Comparison of ENCODE assay signal across 8 cellular contexts in genomic region chr13:36919833-36920611, GRCh38. TPM values are rescaled to one million over a fixed set of nuclear protein-coding genes. Genes with fewer than 3 reads are reported as not detected.
DNase-seq lines count a peak whose midpoint lies in the region; ATAC-seq, FAIRE-seq and TF ChIP-seq lines count a peak whose summit lies in the region.

Gene SMAD9 (minus strand): TSS chr13:36920238. CDS start chr13:36879689, 40,549 bp downstream.

- H3K4me3 ChIP-seq in endothelial cell of umbilical vein (replicated peaks in 1 of 3; ENCODE audit: insufficient read depth in 1 of 3, low read depth in 1 of 3, low read length in 3 of 3) (peak within 1 kb of the TSS; percentile 82 to 97 (median 92)), mesenchymal stem cell (ENCODE audit: insufficient read depth in 1 of 2, low read depth in 1 of 2, low read length in 2 of 2) (peak within 1 kb of the TSS; percentile 67 to 84), testis (peak within 1 kb of the TSS; percentile 67 to 73)

- intact Hi-C loops in endothelial cell of umbilical vein (cut with micrococcal nuclease), result loop anchor here (2.0 kb wide), 2 partner anchors 61 to 79 kb away; partner anchors contain the start of gene ALG5
- intact Hi-C loops in testis (cut with DNase I; ENCODE audit: low total_unique reads), result no loop called here

- H3K27ac ChIP-seq in endothelial cell of umbilical vein (ENCODE audit: insufficient read depth, low read depth, low read length) (peak within 1 kb of the TSS; percentile 69), mesenchymal stem cell (ENCODE audit: low read length, poor library complexity, severe bottlenecking) (no peak within 1 kb of the TSS), testis (peak within 1 kb of the TSS; percentile 55 to 68)

- WGBS in mesenchymal stem cell, result 2% methylated on average over 35 of the region's 102 CpGs
- 1 to 3% methylated on average over 16 to 45 of the region's 102 CpGs for WGBS in testis, 2 donors

- no peak within 1 kb of the TSS for H2AK5ac ChIP-seq in mesenchymal stem cell (ENCODE audit: low read length, severe bottlenecking)

- CTCF ChIA-PET in endothelial cell of umbilical vein (lab: Charles Lee), result interaction anchor here (1.0 to 1.4 kb wide), 4 partner anchors 21 to 62 kb away, joined by 3 to 8 read pairs (median 4); no protein-coding TSS in a partner anchor

- BruUV-seq in endothelial cell of umbilical vein (replicated peaks; lab: Mats Ljungman, UMichigan), result no TSS peak

- dilution Hi-C loops in endothelial cell of umbilical vein (cut with MboI; ENCODE audit: extremely low pct_ligation_motif_present, low sequenced_read_pairs), result no loop called here

- no peaks in the 10 kb centered on the region for H3K36me3 ChIP-seq in endothelial cell of umbilical vein (ENCODE audit: control insufficient read depth in 2 of 2, extremely low read depth in 1 of 2, insufficient read depth in 2 of 2, low read length in 2 of 2)
- H3K36me3 ChIP-seq in mesenchymal stem cell (ENCODE audit: control insufficient read depth in 1 of 2, insufficient read depth in 2 of 2, low read depth in 1 of 2, low read length in 2 of 2), result no peaks in the 10 kb centered on the region
- no peaks in the 10 kb centered on the region for H3K36me3 ChIP-seq in testis (ENCODE audit: low read depth, missing control alignments)

- ATAC-seq in GM21390 (IDR thresholded peaks at IDR 0.05; ENCODE audit: unreplicated experiment) (peak; percentile 80), T-helper 17 cell (peak; percentile 44)

- DNase-seq in DMS53 treated with DMSO at 0.1 percent for 48 hours (lab: John Stamatoyannopoulos, UW; ENCODE audit: unreplicated experiment) (peak; percentile 17), LoVo (ENCODE audit: low spot score) (peak; percentile 29), T-helper 17 cell (no peak), endothelial cell of umbilical vein (ENCODE audit: low read depth, low spot score) (peak; percentile 58), mesenchymal stem cell (peak; percentile 72), testis (peak; percentile 86), SKM-1 treated with dmso at 0.1 percent for 144 hours (lab: John Stamatoyannopoulos, UW; ENCODE audit: unreplicated experiment) (no peak)

- peak within 1 kb of the TSS; percentile 87 for H4K91ac ChIP-seq in mesenchymal stem cell (ENCODE audit: low read length)

- H2BK12ac ChIP-seq in mesenchymal stem cell (ENCODE audit: low read length in 2 of 2), result peak within 1 kb of the TSS in 1 of 2 experiments; percentile 97

- peak within 1 kb of the TSS; percentile 88 for H3K4me2 ChIP-seq in endothelial cell of umbilical vein (ENCODE audit: insufficient read depth, low read length)
- H3K4me2 ChIP-seq in mesenchymal stem cell (ENCODE audit: low read length, poor library complexity, severe bottlenecking), result peak within 1 kb of the TSS; percentile 98

- H3K4me1 Mint-ChIP-seq in T-helper 17 cell, result peaks cover 8% of the 10 kb centered on the region

- TF ChIP-seq CTCF in endothelial cell of umbilical vein (IDR thresholded peaks at IDR 0.05; ENCODE audit: extremely low read depth in 1 of 2, insufficient read depth in 1 of 2, low read depth in 1 of 2, low read length in 2 of 2) (no peak), testis (IDR thresholded peaks at IDR 0.05) (no peak)

- H3K4ac ChIP-seq in mesenchymal stem cell (ENCODE audit: low read depth in 1 of 2, low read length in 2 of 2), result peak within 1 kb of the TSS; percentile 10 to 16

- H3K18ac ChIP-seq in mesenchymal stem cell (ENCODE audit: low read depth in 1 of 2, low read length in 2 of 2), result peak within 1 kb of the TSS; percentile 75 to 76

- H4K8ac ChIP-seq in mesenchymal stem cell (ENCODE audit: low read length), result peak within 1 kb of the TSS; percentile 27

- POLR2A ChIA-PET in endothelial cell of umbilical vein (lab: Charles Lee), result no interaction called here

- peaks cover 72% of the 10 kb centered on the region for H3K27me3 Mint-ChIP-seq in T-helper 17 cell

- H4K20me1 ChIP-seq in endothelial cell of umbilical vein (replicated peaks; ENCODE audit: control insufficient read depth, extremely low read depth, insufficient read depth, low read length), result no peaks in the 10 kb centered on the region

- H3K9me1 ChIP-seq in endothelial cell of umbilical vein (replicated peaks; ENCODE audit: control insufficient read depth, extremely low read depth, insufficient read depth, low read length), result no peaks in the 10 kb centered on the region

- H3K36me3 Mint-ChIP-seq in T-helper 17 cell (ENCODE audit: low read depth), result no peaks in the 10 kb centered on the region

- peak within 1 kb of the TSS in 1 of 2 experiments; percentile 56 for H3K23ac ChIP-seq in mesenchymal stem cell (ENCODE audit: low read length in 2 of 2)

- H3K79me1 ChIP-seq in mesenchymal stem cell (replicated peaks; ENCODE audit: low read length, poor library complexity, severe bottlenecking), result no peaks in the 10 kb centered on the region

- H3K4me1 ChIP-seq in endothelial cell of umbilical vein (ENCODE audit: control insufficient read depth, extremely low read depth, insufficient read depth, low read length), result peaks cover 11% of the 10 kb centered on the region
- H3K4me1 ChIP-seq in mesenchymal stem cell (ENCODE audit: control insufficient read depth, insufficient read depth, low read depth, low read length), result peaks cover 7% of the 10 kb centered on the region
- H3K4me1 ChIP-seq in testis, result no peaks in the 10 kb centered on the region

- H3K9ac ChIP-seq in endothelial cell of umbilical vein (replicated peaks; ENCODE audit: extremely low read depth, insufficient read depth, low read length) (peak within 1 kb of the TSS; percentile 89), mesenchymal stem cell (ENCODE audit: low read length) (peak within 1 kb of the TSS; percentile 66)

- no peak within 1 kb of the TSS for H3K27ac Mint-ChIP-seq in T-helper 17 cell

- peak within 1 kb of the TSS; percentile 80 for H2BK15ac ChIP-seq in mesenchymal stem cell (ENCODE audit: low read depth, poor library complexity, severe bottlenecking)

- H2AFZ ChIP-seq in endothelial cell of umbilical vein (ENCODE audit: low read depth, low read length) (peak within 1 kb of the TSS; percentile 94), mesenchymal stem cell (ENCODE audit: low read depth, low read length) (peak within 1 kb of the TSS; percentile 58)

- peak within 1 kb of the TSS; percentile 83 for H3K4me3 Mint-ChIP-seq in T-helper 17 cell

- no peak within 1 kb of the TSS for H2BK5ac ChIP-seq in mesenchymal stem cell (ENCODE audit: low read depth, low read length, poor library complexity, severe bottlenecking)

- H3K79me2 ChIP-seq in endothelial cell of umbilical vein (ENCODE audit: control insufficient read depth, insufficient read depth, low read length), result peaks cover 11% of the 10 kb centered on the region

- peak within 1 kb of the TSS in 1 of 2 experiments; percentile 79 for H3K14ac ChIP-seq in mesenchymal stem cell (ENCODE audit: low read length in 2 of 2)

- H3K27me3 ChIP-seq in endothelial cell of umbilical vein (ENCODE audit: control insufficient read depth in 2 of 2, insufficient read depth in 2 of 2, low read length in 2 of 2) (no peaks in the 10 kb centered on the region), mesenchymal stem cell (ENCODE audit: control insufficient read depth in 1 of 2, insufficient read depth in 1 of 2, low read length in 2 of 2) (peaks cover 0 to 4% of the 10 kb centered on the region in 2 experiments), testis (no peaks in the 10 kb centered on the region)

- H3K9me3 ChIP-seq in T-helper 17 cell (ENCODE audit: control insufficient read depth, low read length, poor library complexity, severe bottlenecking), result no peaks in the 10 kb centered on the region
- H3K9me3 ChIP-seq in endothelial cell of umbilical vein (replicated peaks; ENCODE audit: control insufficient read depth, insufficient read depth, low read length), result no peaks in the 10 kb centered on the region
- no peaks in the 10 kb centered on the region for H3K9me3 ChIP-seq in mesenchymal stem cell (ENCODE audit: control insufficient read depth, low read length)
- no peaks in the 10 kb centered on the region for H3K9me3 ChIP-seq in testis

- FAIRE-seq in endothelial cell of umbilical vein (lab: Jason Lieb, UNC), result no peak

- peak within 1 kb of the TSS; percentile 93 for H2BK120ac ChIP-seq in mesenchymal stem cell (ENCODE audit: low read depth, low read length)

- TF ChIP-seq POLR2A in endothelial cell of umbilical vein (IDR thresholded peaks at IDR 0.05; ENCODE audit: low read depth, low read length) (no peak), testis (IDR thresholded peaks at IDR 0.05) (no peak)

TF ChIP-seq in endothelial cell of umbilical vein, 7 proteins besides CTCF, POLR2A, EP300 and RAD21:
- TF ChIP-seq EZH2 (IDR thresholded peaks at IDR 0.05; ENCODE audit: borderline replicate concordance, low read depth, low read length, severe bottlenecking) (no peak), MAX (IDR thresholded peaks at IDR 0.05; ENCODE audit: insufficient read depth, insufficient read length) (no peak), MYC (IDR thresholded peaks at IDR 0.05; ENCODE audit: low read depth, low read length) (no peak), POLR2AphosphoS5 (IDR thresholded peaks at IDR 0.05; ENCODE audit: insufficient read depth, low read depth, low read length) (peak; percentile 39), JUN (IDR thresholded peaks at IDR 0.05; ENCODE audit: borderline replicate concordance, insufficient read depth, insufficient read length, low read depth) (no peak), GATA2 (IDR thresholded peaks at IDR 0.05; ENCODE audit: insufficient read depth, insufficient read length, low read depth, low read length) (no peak), FOS (IDR thresholded peaks at IDR 0.05; ENCODE audit: borderline replicate concordance, insufficient read depth, low read length) (no peak)

RNA-seq across cellular contexts. Expression of gene SMAD9, which starts in this region (rescaled TPM):
- total RNA-seq in T-helper 17 cell, result not detected
- total RNA-seq in endothelial cell of umbilical vein, result 4.2 and 4.5 TPM in 2 replicates
- polyA plus RNA-seq in endothelial cell of umbilical vein, result 1.9 and 2.2 TPM in 2 replicates
- 2.3 and 2.5 TPM in 2 replicates for polyA plus RNA-seq in endothelial cell of umbilical vein (2011; cell fraction: cytosol; rRNA removed)
- polyA plus RNA-seq in endothelial cell of umbilical vein (2011; cell fraction: nucleus; rRNA removed), result 4.4 and 4.6 TPM in 2 replicates
- polyA plus RNA-seq in endothelial cell of umbilical vein (2012), result 6.0 and 6.6 TPM in 2 replicates
- 4.0 and 4.9 TPM in 2 replicates for polyA minus RNA-seq in endothelial cell of umbilical vein
- polyA minus RNA-seq in endothelial cell of umbilical vein (2011; cell fraction: cytosol; rRNA and poly(A)+ RNA removed), result not detected
- polyA minus RNA-seq in endothelial cell of umbilical vein (2011; cell fraction: nucleus; rRNA and poly(A)+ RNA removed), result 3.7 and 4.1 TPM in 2 replicates
- 4.9 TPM for polyA plus RNA-seq in mesenchymal stem cell (2013, experiment 1 of 2)
- polyA plus RNA-seq in mesenchymal stem cell (2013, experiment 2 of 2), result 5.0 TPM
- 10 to 100 TPM; 10.9 to 11.3 TPM for total RNA-seq in testis
- polyA plus RNA-seq in testis (ENCODE audit: insufficient read depth, low read depth, low replicate concordance), result 4.2 TPM

Comparison
In these comparisons a context has a peak if more than half of its experiments do, and no peak if none do; other contexts are left out.
1. Peak in ATAC-seq in T-helper 17 cell; RNA of the gene not detected or under 1 TPM.
2. DNase-seq: peak in DMS53 treated with DMSO at 0.1 percent for 48 hours (single experiment), LoVo (single experiment), endothelial cell of umbilical vein (single experiment), mesenchymal stem cell (single experiment) and testis (single experiment); none in T-helper 17 cell (0 of 3) and SKM-1 treated with dmso at 0.1 percent for 144 hours (single experiment).
3. Peak in every context shown above with its lines, with median percentiles within 50 percentile points of each other: H3K4me3 ChIP-seq.